1 cellular context compared by ENCODE assay signal in genomic region chr1:109874445-109874844, GRCh38.
TF ChIP-seq lines count a peak whose summit lies in the region.

No MANE protein-coding gene starts in this region.

TF ChIP-seq in A549, 52 proteins besides CTCF, POLR2A, EP300 and RAD21 (continued from another document):
- TF ChIP-seq ZFP36 (IDR thresholded peaks at IDR 0.05; ENCODE audit: borderline replicate concordance, partially characterized antibody) (no peak), ZC3H11A (IDR thresholded peaks at IDR 0.05) (no peak), EHF (CRISPR knock-in tag; IDR thresholded peaks at IDR 0.05) (no peak), BCL3 (IDR thresholded peaks at IDR 0.05) (no peak), FOSL2 (IDR thresholded peaks at IDR 0.05) (no peak), FOSL2 (CRISPR knock-in tag; IDR thresholded peaks at IDR 0.05) (no peak), FOSB (CRISPR knock-in tag; IDR thresholded peaks at IDR 0.05) (no peak), MAZ (IDR thresholded peaks at IDR 0.05; ENCODE audit: borderline replicate concordance, low read depth, low read length) (no peak), ATOH8 (CRISPR knock-in tag; IDR thresholded peaks at IDR 0.05; ENCODE audit: low read depth) (no peak), CHD2 (IDR thresholded peaks at IDR 0.05; ENCODE audit: low read length, partially characterized antibody) (no peak), ZNF302 (CRISPR knock-in tag; IDR thresholded peaks at IDR 0.05) (no peak), E2F6 (IDR thresholded peaks at IDR 0.05; ENCODE audit: borderline replicate concordance, low read depth) (no peak), HMGXB4 (CRISPR knock-in tag; IDR thresholded peaks at IDR 0.05; ENCODE audit: borderline replicate concordance) (no peak), MAX (IDR thresholded peaks at IDR 0.05) (no peak), CBX8 (IDR thresholded peaks at IDR 0.05) (no peak), SMC3 (IDR thresholded peaks at IDR 0.05) (no peak), PHF8 (IDR thresholded peaks at IDR 0.05; ENCODE audit: borderline replicate concordance, low read depth) (no peak), RFX5 (IDR thresholded peaks at IDR 0.05) (no peak), MYC (IDR thresholded peaks at IDR 0.05; ENCODE audit: borderline replicate concordance, low read length) (no peak), CBX2 (IDR thresholded peaks at IDR 0.05; ENCODE audit: borderline replicate concordance, low read depth) (no peak)
TF ChIP-seq in A549: peak in this region for 0.
